In the genomic region with DNA sequence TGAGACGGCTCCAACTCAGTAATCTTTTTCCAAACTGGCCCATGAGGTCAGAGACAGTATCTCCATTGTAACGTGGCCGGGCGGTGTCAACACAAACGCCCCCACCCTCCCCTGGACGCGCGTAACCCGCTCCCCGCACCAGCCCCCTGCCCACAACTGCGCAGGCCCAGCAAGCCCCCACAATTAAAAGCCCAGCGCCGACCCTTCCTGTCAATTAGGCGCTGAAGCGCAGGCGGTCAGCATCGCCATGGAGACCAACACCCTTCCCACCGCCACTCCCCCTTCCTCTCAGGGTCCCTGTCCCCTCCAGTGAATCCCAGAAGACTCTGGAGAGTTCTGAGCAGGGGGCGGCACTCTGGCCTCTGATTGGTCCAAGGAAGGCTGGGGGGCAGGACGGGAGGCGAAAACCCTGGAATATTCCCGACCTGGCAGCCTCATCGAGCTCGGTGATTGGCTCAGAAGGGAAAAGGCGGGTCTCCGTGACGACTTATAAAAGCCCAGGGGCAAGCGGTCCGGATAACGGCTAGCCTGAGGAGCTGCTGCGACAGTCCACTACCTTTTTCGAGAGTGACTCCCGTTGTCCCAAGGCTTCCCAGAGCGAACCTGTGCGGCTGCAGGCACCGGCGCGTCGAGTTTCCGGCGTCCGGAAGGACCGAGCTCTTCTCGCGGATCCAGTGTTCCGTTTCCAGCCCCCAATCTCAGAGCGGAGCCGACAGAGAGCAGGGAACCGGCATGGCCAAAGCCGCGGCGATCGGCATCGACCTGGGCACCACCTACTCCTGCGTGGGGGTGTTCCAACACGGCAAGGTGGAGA, we compare ENCODE assay signal across 7 cellular contexts. TPM values are rescaled to one million over a fixed set of nuclear protein-coding genes. Genes with fewer than 3 reads are reported as not detected.
A peak's percentile ranks its signal among the peaks of the same experiment; 100 is the strongest.
DNase-seq lines count a peak whose midpoint lies in the region; ATAC-seq, FAIRE-seq and TF ChIP-seq lines count a peak whose summit lies in the region.

A gene (plus strand): TSS at position 519 of the 814 bp plus-strand sequence. CDS start 214 bp downstream, at position 733.
A gene (minus strand): TSS at position 259 of the 814 bp plus-strand sequence. CDS start 3,311 bp downstream, outside the sequence.

- TF ChIP-seq POLR2A in GM12878 (IDR thresholded peaks at IDR 0.05; ENCODE audit: low read depth, low read length) = peak; percentile 81
- peak; percentile 100 for TF ChIP-seq POLR2A in vagina (IDR thresholded peaks at IDR 0.05)

- SMC1A ChIA-PET in GM12878 (lab: Charles Lee; ENCODE audit: uncharacterized antibody, unreplicated experiment) = interaction anchor here (1.0 to 3.0 kb wide), 8 partner anchors 9 to 85 kb away, joined by 3 to 10 read pairs (median 4); a partner anchor contains a TSS

- H3K79me2 ChIP-seq in GM12878 (ENCODE audit: control insufficient read depth, insufficient read depth, low read length) (no peaks in the 10 kb centered on the region; the same call in 1 of the 2 replicates), parathyroid adenoma (no peaks in the 10 kb centered on the region)

- no peak for TF ChIP-seq RAD21 in GM12878 (IDR thresholded peaks at IDR 0.05; ENCODE audit: insufficient read depth, low read depth, low read length)

- H3K9me3 ChIP-seq in GM12878 (replicated peaks; ENCODE audit: control insufficient read depth, insufficient read depth, low read length) = no peaks in the 10 kb centered on the region
- no peaks in the 10 kb centered on the region for H3K9me3 ChIP-seq in parathyroid adenoma (ENCODE audit: control insufficient read depth, low read length)
- no peaks in the 10 kb centered on the region for H3K9me3 ChIP-seq in vagina

- in situ Hi-C loops in GM12878 (cut with MboI) = no loop called here

- ATAC-seq in GM18867 (IDR thresholded peaks at IDR 0.05; ENCODE audit: unreplicated experiment) = peak; percentile 41
- ATAC-seq in GM12878 = peak; percentile 58
- ATAC-seq in left ventricle myocardium superior = peak; percentile 88

- intact Hi-C loops in GM12878 (cut with micrococcal nuclease; ENCODE audit: unreplicated experiment) = no loop called here
- intact Hi-C loops in left ventricle myocardium superior (cut with micrococcal nuclease) = no loop called here
- intact Hi-C loops in vagina (cut with DNase I) = no loop called here

- BruUV-seq in GM12878 (replicated peaks; lab: Mats Ljungman, UMichigan) = no TSS peak

- peak; percentile 27 for FAIRE-seq in GM12878 (lab: Jason Lieb, UNC)

- H3K36me3 ChIP-seq in GM12878 (ENCODE audit: control insufficient read depth in 2 of 2, insufficient read depth in 2 of 2, low read length in 1 of 2) = no peaks in the 10 kb centered on the region
- H3K36me3 ChIP-seq in parathyroid adenoma (ENCODE audit: control insufficient read depth, insufficient read depth, low read length) = no peaks in the 10 kb centered on the region
- H3K36me3 ChIP-seq in vagina = no peaks in the 10 kb centered on the region

- CTCF ChIA-PET in GM12878 (lab: Yijun Ruan, JAX) = interaction anchor here (0.8 to 1.1 kb wide), 7 partner anchors 8 to 134 kb away, joined by 3 to 6 read pairs (median 3); a partner anchor contains a TSS

- 0 out of 4 replicates have a peak, but pooled peaks of 1 of the 2 experiments have one; percentile 30 for TF ChIP-seq EP300 in GM12878 (IDR thresholded peaks at IDR 0.05; ENCODE audit: borderline replicate concordance in 1 of 2, control insufficient read depth in 1 of 2, low read depth in 2 of 2, low read length in 2 of 2)

- RAD21 ChIA-PET in GM12878 (lab: Charles Lee; ENCODE audit: unreplicated experiment) = interaction anchor here (0.6 to 4.3 kb wide), 10 partner anchors 9 to 258 kb away, joined by 3 to 27 read pairs (median 12); a partner anchor contains a TSS

- TF ChIP-seq CTCF in GM12878 (IDR thresholded peaks at IDR 0.05 in 2 of 3, conservative IDR thresholded peaks at IDR 0.05 in 1 of 3; ENCODE audit: control insufficient read depth in 2 of 3, extremely low read depth in 1 of 3, insufficient read depth in 1 of 3, low read depth in 3 of 3, low read length in 3 of 3) (no peak), parathyroid adenoma (IDR thresholded peaks at IDR 0.05) (no peak), vagina (IDR thresholded peaks at IDR 0.05) (no peak)

- DNase-seq in NCI-H1105 (lab: John Stamatoyannopoulos, UW) (peak; percentile 96), T-helper 1 cell (peak; percentile 43 to 88 (median 46)), GM12878 (ENCODE audit: low read depth, low spot score) (no peak), left ventricle myocardium superior (peak; percentile 94), vagina (ENCODE audit: extremely low spot score in 2 of 2) (peak in 1 of 2 donors; percentile 99)

- no peaks in the 10 kb centered on the region for H4K20me1 ChIP-seq in GM12878 (ENCODE audit: control insufficient read depth, insufficient read depth)

- peaks cover 29% of the 10 kb centered on the region for H3K4me1 ChIP-seq in GM12878 (ENCODE audit: control insufficient read depth, insufficient read depth, low read length)
- H3K4me1 ChIP-seq in parathyroid adenoma = peaks cover 9% of the 10 kb centered on the region
- H3K4me1 ChIP-seq in vagina = peaks cover 43% of the 10 kb centered on the region

- H3K4me2 ChIP-seq in GM12878 (ENCODE audit: control insufficient read depth, insufficient read depth) (peak within 1 kb of the TSS; percentile 90), parathyroid adenoma (ENCODE audit: low read length) (peak within 1 kb of the TSS; percentile 94)

- H3K27me3 ChIP-seq in GM12878 (replicated peaks in 1 of 2; ENCODE audit: control insufficient read depth in 2 of 2, insufficient read depth in 2 of 2, low read length in 1 of 2) (no peaks in the 10 kb centered on the region), parathyroid adenoma (ENCODE audit: control insufficient read depth, insufficient read depth, low read length) (no peaks in the 10 kb centered on the region), vagina (no peaks in the 10 kb centered on the region)

- peak within 1 kb of the TSS; percentile 94 for H3K4me3 ChIP-seq in GM12878
- H3K4me3 ChIP-seq in parathyroid adenoma (ENCODE audit: low read depth, low read length) = peak within 1 kb of the TSS; percentile 61
- peak within 1 kb of the TSS; percentile 59 to 73 for H3K4me3 ChIP-seq in vagina

- WGBS in GM12878 (ENCODE audit: insufficient coverage, insufficient replicate concordance, low lambda C conversion rate, missing lambda C conversion rate) = 1% methylated on average over 54 of the region's 56 CpGs

- H3K9ac ChIP-seq in GM12878 (ENCODE audit: control insufficient read depth, insufficient read depth, low read length) (peak within 1 kb of the TSS; percentile 64), parathyroid adenoma (no peak within 1 kb of the TSS)

- POLR2A ChIA-PET in GM12878 (lab: Charles Lee) = interaction anchor here (0.6 to 5.2 kb wide), 11 partner anchors 9 to 194 kb away, joined by 3 to 91 read pairs (median 5); a partner anchor contains a TSS

- peak within 1 kb of the TSS; percentile 91 for H2AFZ ChIP-seq in GM12878 (ENCODE audit: control insufficient read depth, low read depth, low read length)
- H2AFZ ChIP-seq in parathyroid adenoma = peak within 1 kb of the TSS; percentile 93

- peak within 1 kb of the TSS; percentile 58 for H3K27ac ChIP-seq in GM12878 (ENCODE audit: control insufficient read depth, insufficient read depth)
- peak within 1 kb of the TSS; percentile 94 for H3K27ac ChIP-seq in parathyroid adenoma
- H3K27ac ChIP-seq in vagina = peak within 1 kb of the TSS; percentile 100

TF ChIP-seq in GM12878, 131 proteins besides CTCF, POLR2A, EP300 and RAD21 (continues in another document):
- peak; percentile 10 for TF ChIP-seq RELA (IDR thresholded peaks at IDR 0.05; ENCODE audit: borderline replicate concordance, partially characterized antibody)
- TF ChIP-seq TAF1 (IDR thresholded peaks at IDR 0.05; ENCODE audit: borderline replicate concordance, low read depth, low read length) = no peak; the same call in 1 of the 2 replicates

RNA-seq across cellular contexts. Expression of the first gene that starts in this region (rescaled TPM):
- 47.6 and 52.7 TPM in 2 replicates for total RNA-seq in GM12878 (2013; cell fraction: nucleolus; rRNA removed)
- total RNA-seq in GM12878 (2014; rRNA removed) (29.2 and 29.9 TPM in 2 replicates), GM12878 (2014; rRNA removed; fragmentation: Illumina TruSeq; extraction: Trizol) (10.9 and 12.3 TPM in 2 replicates), GM12878 (2021) (26.5 and 27.2 TPM in 2 replicates), left ventricle myocardium superior (341 TPM), vagina (345 TPM)
- 7.5 TPM for polyA plus RNA-seq in GM12878 (2011; ENCODE audit: low read depth)
- polyA plus RNA-seq in GM12878 (2011; rRNA removed) (3.7 and 9.8 TPM in 2 replicates), GM12878 (2014; fragmentation: Illumina TruSeq; extraction: Trizol) (1.3 and 8.0 TPM in 2 replicates), GM12878 (2014; fragmentation: Nextera tagmentation; extraction: Ambion mirVana) (1 to 10 TPM in 1 of 2 experiments, under 1 TPM in 1; 0.29 to 1.3 TPM), GM12878 (2014; rRNA removed) (22.8 and 26.3 TPM in 2 replicates), GM12878 (2016; fragmentation: Nextera tagmentation; extraction: Ambion mirVana) (10 to 100 TPM; 51.1 to 51.8 TPM)
- polyA plus RNA-seq in GM12878 (2011; cell fraction: cytosol; rRNA removed) = 12.3 and 14.0 TPM in 2 replicates
- polyA plus RNA-seq in GM12878 (2011; cell fraction: nucleus; rRNA removed) = 22.0 and 36.5 TPM in 2 replicates
- polyA plus RNA-seq in GM12878 (2012) = 10.5 and 14.8 TPM in 2 replicates
- 7.6 and 8.8 TPM in 2 replicates for polyA minus RNA-seq in GM12878 (2011; rRNA and poly(A)+ RNA removed)
- 5.7 and 7.3 TPM in 2 replicates for polyA minus RNA-seq in GM12878 (2011; cell fraction: cytosol; rRNA and poly(A)+ RNA removed)
- 13.3 and 22.4 TPM in 2 replicates for polyA minus RNA-seq in GM12878 (2011; cell fraction: nucleus; rRNA and poly(A)+ RNA removed)

RNA-seq across cellular contexts. Expression of the second gene that starts in this region (rescaled TPM):
- total RNA-seq in GM12878 (2013; cell fraction: nucleolus; rRNA removed) = 0.66 and 1.0 TPM in 2 replicates
- total RNA-seq in GM12878 (2014; rRNA removed) (1.2 and 1.4 TPM in 2 replicates), GM12878 (2014; rRNA removed; fragmentation: Illumina TruSeq; extraction: Trizol) (1.4 and 1.6 TPM in 2 replicates), GM12878 (2021) (1.5 and 1.6 TPM in 2 replicates), left ventricle myocardium superior (2.0 TPM), vagina (0.98 TPM)
- polyA plus RNA-seq in GM12878 (2011; ENCODE audit: low read depth) = 0.67 TPM
- polyA plus RNA-seq in GM12878 (2011; rRNA removed) (1.8 and 1.9 TPM in 2 replicates), GM12878 (2014; fragmentation: Illumina TruSeq; extraction: Trizol) (1.5 and 1.6 TPM in 2 replicates), GM12878 (2014; fragmentation: Nextera tagmentation; extraction: Ambion mirVana) (under 1 TPM; 0.69 TPM), GM12878 (2014; rRNA removed) (1.4 and 1.6 TPM in 2 replicates), GM12878 (2016; fragmentation: Nextera tagmentation; extraction: Ambion mirVana) (1 to 10 TPM; 1.6 to 2.5 TPM)
- 1.1 TPM in 2 replicates for polyA plus RNA-seq in GM12878 (2011; cell fraction: cytosol; rRNA removed)
- 0.82 and 1.1 TPM in 2 replicates for polyA plus RNA-seq in GM12878 (2011; cell fraction: nucleus; rRNA removed)
- polyA plus RNA-seq in GM12878 (2012) = 0.54 and 0.86 TPM in 2 replicates
- 1.3 and 1.4 TPM in 2 replicates for polyA minus RNA-seq in GM12878 (2011; rRNA and poly(A)+ RNA removed)
- 0.94 TPM in 1 of 2 replicates, not detected in the other for polyA minus RNA-seq in GM12878 (2011; cell fraction: cytosol; rRNA and poly(A)+ RNA removed)
- polyA minus RNA-seq in GM12878 (2011; cell fraction: nucleus; rRNA and poly(A)+ RNA removed) = 0.29 and 0.36 TPM in 2 replicates
